ENCODE assay signal across 29 cellular contexts in the genomic region with DNA sequence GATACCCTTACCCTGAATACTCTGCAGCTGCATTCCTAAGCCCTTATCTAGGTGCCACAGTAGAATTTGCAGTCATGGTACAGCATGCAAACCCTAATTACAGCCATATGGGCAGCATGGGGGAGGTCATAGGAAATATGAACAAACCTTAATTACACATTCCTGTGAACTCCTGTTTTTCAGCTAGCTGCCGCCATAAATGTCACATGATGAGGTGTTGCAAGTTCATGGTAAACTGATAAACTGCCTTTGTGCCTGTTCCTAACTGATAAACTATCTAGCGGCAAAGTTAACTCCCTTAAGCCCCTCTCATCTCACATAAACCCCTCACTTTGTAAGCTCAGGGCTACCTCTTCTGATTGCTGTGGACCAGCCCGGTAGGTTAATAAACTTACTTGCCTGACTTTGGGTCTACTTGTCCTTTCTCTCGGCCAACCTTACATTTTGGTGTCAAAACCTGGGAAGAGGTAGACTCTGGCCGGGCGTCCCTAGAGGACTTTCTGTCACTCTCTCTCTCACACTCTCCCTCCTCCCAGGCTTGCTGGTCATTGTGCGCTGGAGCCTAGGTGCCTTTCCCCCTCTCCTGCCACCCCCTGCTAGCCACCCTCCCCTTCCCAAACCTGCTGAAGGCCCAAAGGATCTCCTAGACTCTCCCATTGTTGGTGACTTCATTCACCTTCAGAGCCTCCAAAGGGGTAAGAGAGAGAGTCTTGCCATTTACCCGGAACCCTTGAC.
"Had no signal": no experiment of that assay in that cellular context is flagged by ENCODE, and none has a peak within 500 bp of the region (broad histone marks: within the 10 kb centered on the region; RNA-seq: fewer than 3 reads in every experiment).

No MANE protein-coding gene starts in this region.

- H3K36me3 ChIP-seq: ascending aorta, breast epithelium, cardiac muscle cell, colonic mucosa, gastroesophageal sphincter, heart right ventricle had no signal

- H3K4me3 Mint-ChIP-seq: activated CD4-positive, alpha-beta memory T cell treated with anti-CD3 and anti-CD28 coated beads, Interleukin-2, amount 10 ng/mL, durations not matched to agents 7 days and 5 days; activated CD4-positive, alpha-beta T cell treated with anti-CD3 and anti-CD28 coated beads, Interleukin-2, amount 10 ng/mL, durations not matched to agents 7 days and 5 days; activated naive CD8-positive, alpha-beta T cell treated with anti-CD3 and anti-CD28 coated beads, Interleukin-2, amount 10 ng/mL, durations not matched to agents 7 days and 5 days; activated T-cell treated with anti-CD3 and anti-CD28 coated beads, Interleukin-2, amount 50 U/mL, for 24 hours; activated T-cell treated with anti-CD3 and anti-CD28 coated beads, Interleukin-2, amount 50 U/mL, for 72 hours; brain; WTC11 had no signal

- H3K27ac Mint-ChIP-seq: activated CD4-positive, alpha-beta memory T cell treated with anti-CD3 and anti-CD28 coated beads, Interleukin-2, amount 10 ng/mL, durations not matched to agents 7 days and 5 days; activated CD4-positive, alpha-beta T cell treated with anti-CD3 and anti-CD28 coated beads, Interleukin-2, amount 10 ng/mL, durations not matched to agents 7 days and 5 days; activated naive CD8-positive, alpha-beta T cell treated with anti-CD3 and anti-CD28 coated beads, Interleukin-2, amount 10 ng/mL, durations not matched to agents 7 days and 5 days; activated T-cell treated with anti-CD3 and anti-CD28 coated beads, Interleukin-2, amount 50 U/mL, for 24 hours; activated T-cell treated with anti-CD3 and anti-CD28 coated beads, Interleukin-2, amount 50 U/mL, for 72 hours; brain; WTC11 had no signal

- H3K9me3 ChIP-seq: colonic mucosa, gastroesophageal sphincter had no signal

- DNase-seq: activated CD4-positive, alpha-beta memory T cell treated with anti-CD3 and anti-CD28 coated beads, Interleukin-2, amount 10 ng/mL, durations not matched to agents 7 days and 5 days; activated CD4-positive, alpha-beta T cell treated with anti-CD3 and anti-CD28 coated beads for 1 hour; activated CD4-positive, alpha-beta T cell treated with anti-CD3 and anti-CD28 coated beads for 4 hours; activated CD4-positive, alpha-beta T cell treated with anti-CD3 and anti-CD28 coated beads, Interleukin-2, amount 10 ng/mL, durations not matched to agents 7 days and 5 days; activated CD4-positive, alpha-beta T cell treated with anti-CD3 and anti-CD28 coated beads, Interleukin-2, amount 50 U/mL, for 4 hours; activated CD8-positive, alpha-beta memory T cell treated with anti-CD3 and anti-CD28 coated beads, Interleukin-2, amount 50 U/mL, for 48 hours; activated effector memory CD4-positive, alpha-beta T cell treated with Interleukin-2 at 50 U/mL for 16 hours; activated gamma-delta T cell treated with Interleukin-2 at 50 U/mL for 16 hours; activated naive CD4-positive, alpha-beta T cell treated with anti-CD3 and anti-CD28 coated beads, Interleukin-2, amount 50 U/mL, for 16 hours; activated naive CD4-positive, alpha-beta T cell treated with Interleukin-2 at 50 U/mL for 16 hours; activated naive CD8-positive, alpha-beta T cell treated with anti-CD3 and anti-CD28 coated beads, Interleukin-2, amount 10 ng/mL, durations not matched to agents 7 days and 5 days; activated T-cell treated with anti-CD3 and anti-CD28 coated beads for 4 hours; activated T-cell treated with anti-CD3 and anti-CD28 coated beads, Interleukin-2, amount 50 U/mL, for 24 hours; activated T-cell treated with anti-CD3 and anti-CD28 coated beads, Interleukin-2, amount 50 U/mL, for 72 hours; central memory CD4-positive, alpha-beta T cell; cerebellar nuclear complex; colonic mucosa; effector CD8-positive, alpha-beta T cell; foreskin melanocyte; heart right ventricle; T-helper 2 cell had no signal

- H3K4me1 ChIP-seq: ascending aorta, breast epithelium, colonic mucosa, gastroesophageal sphincter, heart right ventricle had no signal

- H3K27me3 Mint-ChIP-seq: activated CD4-positive, alpha-beta memory T cell treated with anti-CD3 and anti-CD28 coated beads, Interleukin-2, amount 10 ng/mL, durations not matched to agents 7 days and 5 days; activated CD4-positive, alpha-beta T cell treated with anti-CD3 and anti-CD28 coated beads, Interleukin-2, amount 10 ng/mL, durations not matched to agents 7 days and 5 days; activated naive CD8-positive, alpha-beta T cell treated with anti-CD3 and anti-CD28 coated beads, Interleukin-2, amount 10 ng/mL, durations not matched to agents 7 days and 5 days; activated T-cell treated with anti-CD3 and anti-CD28 coated beads, Interleukin-2, amount 50 U/mL, for 24 hours; brain had no signal

- H3K4me1 Mint-ChIP-seq: activated CD4-positive, alpha-beta memory T cell treated with anti-CD3 and anti-CD28 coated beads, Interleukin-2, amount 10 ng/mL, durations not matched to agents 7 days and 5 days; activated CD4-positive, alpha-beta T cell treated with anti-CD3 and anti-CD28 coated beads, Interleukin-2, amount 10 ng/mL, durations not matched to agents 7 days and 5 days; activated naive CD8-positive, alpha-beta T cell treated with anti-CD3 and anti-CD28 coated beads, Interleukin-2, amount 10 ng/mL, durations not matched to agents 7 days and 5 days; brain had no signal

- H3K27me3 ChIP-seq: ascending aorta, breast epithelium, cardiac muscle cell, colonic mucosa had no signal

- H3K4me3 ChIP-seq: ascending aorta, breast epithelium, cardiac muscle cell, colonic mucosa, gastroesophageal sphincter, heart right ventricle had no signal

- H3K36me3 Mint-ChIP-seq: brain, WTC11 had no signal

- ATAC-seq: activated T-cell treated with anti-CD3 and anti-CD28 coated beads, Interleukin-2, amount 50 U/mL, for 72 hours; esophagus mucosa; gastroesophageal sphincter; heart right ventricle; WTC11 had no signal

- H3K27ac ChIP-seq: ascending aorta, breast epithelium, cardiac muscle cell, colonic mucosa, gastroesophageal sphincter, heart right ventricle, VCaP had no signal
